In the genomic region with DNA sequence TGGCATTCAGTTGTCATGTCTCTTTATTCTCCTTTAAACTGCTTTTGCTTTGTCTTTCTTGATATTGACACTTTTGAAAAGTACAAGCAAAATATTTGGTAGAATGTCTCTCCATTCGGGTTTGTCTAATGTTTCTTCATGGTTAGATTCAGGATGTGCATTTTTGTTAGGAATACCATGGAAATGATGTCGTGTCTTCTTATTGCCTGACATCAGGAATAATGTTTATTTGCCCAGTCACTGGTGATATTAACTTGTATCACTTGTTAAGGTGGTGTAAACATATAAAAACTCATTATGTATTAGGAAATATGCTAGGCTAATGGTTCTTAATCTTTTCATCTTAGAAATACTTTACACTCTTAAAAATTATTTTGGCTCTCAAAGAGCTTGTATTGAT, we compare ENCODE assay signal across 21 cellular contexts.
"Had no signal": no experiment of that assay in that cellular context is flagged by ENCODE, and none has a peak within 500 bp of the region (broad histone marks: within the 10 kb centered on the region; RNA-seq: fewer than 3 reads in every experiment).

No MANE protein-coding gene starts in this region.

- H3K4me3 ChIP-seq: cardiac muscle cell, lower lobe of right lung, prostate gland, thyroid gland, upper lobe of right lung had no signal

- H3K27me3 Mint-ChIP-seq: activated T-helper 17 cell treated with anti-CD3 and anti-CD28 coated beads, Interleukin-2, amount 50 U/mL, for 72 hours had no signal

- H3K36me3 ChIP-seq: cardiac muscle cell, lower lobe of right lung, prostate gland, thyroid gland, upper lobe of right lung had no signal

- H3K27ac Mint-ChIP-seq: activated B cell treated with CpG ODN at 0.5 μM for 24 hours; activated CD4-positive, alpha-beta T cell treated with anti-CD3 and anti-CD28 coated beads for 36 hours; activated naive CD8-positive, alpha-beta T cell; activated T-cell treated with anti-CD3 and anti-CD28 coated beads, Interleukin-2, amount 50 U/mL, for 24 hours; activated T-helper 17 cell treated with anti-CD3 and anti-CD28 coated beads, Interleukin-2, amount 50 U/mL, for 72 hours; endodermal cell; naive thymus-derived CD8-positive, alpha-beta T cell; T-helper 17 cell had no signal

- ATAC-seq: activated CD4-positive, alpha-beta T cell treated with anti-CD3 and anti-CD28 coated beads for 36 hours; activated T-helper 17 cell treated with anti-CD3 and anti-CD28 coated beads, Interleukin-2, amount 50 U/mL, for 72 hours; lower lobe of right lung; naive thymus-derived CD8-positive, alpha-beta T cell; stimulated activated naive CD8-positive, alpha-beta T cell treated with anti-CD3 and anti-CD28 coated beads, Interleukin-15, Interleukin-2, amounts not matched to agents 100 U/mL and 50 U/mL, for 24 hours; T-helper 17 cell; upper lobe of right lung had no signal

- H3K27ac ChIP-seq: cardiac muscle cell, lower lobe of right lung, prostate gland, thyroid gland, upper lobe of right lung had no signal

- H3K4me1 Mint-ChIP-seq: activated CD4-positive, alpha-beta T cell treated with anti-CD3 and anti-CD28 coated beads for 36 hours; activated T-helper 17 cell treated with anti-CD3 and anti-CD28 coated beads, Interleukin-2, amount 50 U/mL, for 72 hours had no signal

- H3K9me3 Mint-ChIP-seq: activated B cell treated with CpG ODN at 0.5 μM for 24 hours; activated T-cell treated with anti-CD3 and anti-CD28 coated beads, Interleukin-2, amount 50 U/mL, for 24 hours; activated T-helper 17 cell treated with anti-CD3 and anti-CD28 coated beads, Interleukin-2, amount 50 U/mL, for 72 hours; endodermal cell; naive thymus-derived CD8-positive, alpha-beta T cell had no signal

- DNase-seq: activated B cell treated with CpG ODN at 0.5 μM for 24 hours; activated CD4-positive, alpha-beta T cell treated with anti-CD3 and anti-CD28 coated beads for 36 hours; activated CD4-positive, alpha-beta T cell treated with anti-CD3 and anti-CD28 coated beads, Interleukin-2, amount 50 U/mL, for 4 hours; activated CD8-positive, alpha-beta memory T cell treated with anti-CD3 and anti-CD28 coated beads for 24 hours; activated CD8-positive, alpha-beta memory T cell treated with anti-CD3 and anti-CD28 coated beads, Interleukin-2, amount 50 U/mL, for 4 hours; activated T-cell treated with anti-CD3 and anti-CD28 coated beads, Interleukin-2, amount 50 U/mL, for 24 hours; cortex of kidney; endodermal cell; lower lobe of right lung; naive thymus-derived CD8-positive, alpha-beta T cell; stimulated activated CD4-positive, alpha-beta T cell treated with anti-CD3 and anti-CD28 coated beads, Interleukin-4, amount 100 ng/mL, for 24 hours; stimulated activated naive CD8-positive, alpha-beta T cell treated with anti-CD3 and anti-CD28 coated beads, Interleukin-15, Interleukin-2, amounts not matched to agents 100 U/mL and 50 U/mL, for 24 hours; substantia nigra; T-helper 17 cell; thyroid gland; upper lobe of right lung had no signal

- H3K4me1 ChIP-seq: prostate gland had no signal

- FAIRE-seq: keratinocyte had no signal

- H3K27me3 ChIP-seq: cardiac muscle cell, thyroid gland, upper lobe of right lung had no signal

- H3K9me3 ChIP-seq: lower lobe of right lung, prostate gland, thyroid gland, upper lobe of right lung had no signal

- H3K36me3 Mint-ChIP-seq: activated naive CD8-positive, alpha-beta T cell; naive thymus-derived CD8-positive, alpha-beta T cell had no signal

- H3K4me3 Mint-ChIP-seq: activated B cell treated with CpG ODN at 0.5 μM for 24 hours; activated CD4-positive, alpha-beta T cell treated with anti-CD3 and anti-CD28 coated beads for 36 hours; activated naive CD8-positive, alpha-beta T cell; activated T-cell treated with anti-CD3 and anti-CD28 coated beads, Interleukin-2, amount 50 U/mL, for 24 hours; activated T-helper 17 cell treated with anti-CD3 and anti-CD28 coated beads, Interleukin-2, amount 50 U/mL, for 72 hours; endodermal cell; naive thymus-derived CD8-positive, alpha-beta T cell; T-helper 17 cell had no signal
